ENCODE assay signal across 23 cellular contexts in the genomic region with DNA sequence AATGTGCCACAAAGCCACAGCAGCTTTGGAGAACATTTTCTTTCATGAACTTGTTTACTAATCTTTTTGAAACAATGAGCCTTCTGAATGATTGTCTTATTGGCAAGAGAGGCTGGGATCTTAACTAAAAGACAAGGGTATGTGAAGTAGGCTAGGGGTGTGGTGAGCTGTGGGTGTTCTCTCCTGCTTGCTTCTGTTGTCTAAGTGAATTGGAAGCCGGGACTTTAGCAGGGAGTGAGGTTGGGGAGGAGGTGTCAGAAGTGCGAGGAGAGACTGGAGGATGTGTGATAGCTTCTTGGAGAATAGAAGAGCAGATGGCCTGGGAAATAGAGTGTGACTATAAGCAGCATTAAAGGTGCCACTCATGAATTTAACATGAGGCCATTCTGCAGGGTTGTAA.
DNase-seq lines count a peak whose midpoint lies in the region; ATAC-seq, FAIRE-seq and TF ChIP-seq lines count a peak whose summit lies in the region.
"Had no signal": no experiment of that assay in that cellular context is flagged by ENCODE, and none has a peak within 500 bp of the region (broad histone marks: within the 10 kb centered on the region; RNA-seq: fewer than 3 reads in every experiment).

No MANE protein-coding gene starts in this region.

- H3K23ac ChIP-seq in trophoblast cell (ENCODE audit: low read length), result no peak overlapping the region

- H3K18ac ChIP-seq in trophoblast cell (ENCODE audit: low read length), result no peak overlapping the region

- peaks cover 10% of the 10 kb centered on the region for H3K36me3 Mint-ChIP-seq in activated naive CD8-positive, alpha-beta T cell
- peaks cover 7% of the 10 kb centered on the region for H3K36me3 Mint-ChIP-seq in activated naive CD8-positive, alpha-beta T cell treated with anti-CD3 and anti-CD28 coated beads for 36 hours
- peaks cover 22 to 66% (median 52%) of the 10 kb centered on the region in 5 donors for H3K36me3 Mint-ChIP-seq in naive thymus-derived CD4-positive, alpha-beta T cell

- H2BK5ac ChIP-seq in trophoblast cell (ENCODE audit: low read depth, low read length, poor library complexity), result no peak overlapping the region

- H2BK120ac ChIP-seq in trophoblast cell (ENCODE audit: insufficient read depth, low read length, poor library complexity), result no peak overlapping the region

- H2BK12ac ChIP-seq in trophoblast cell (ENCODE audit: low read length), result no peak overlapping the region

- H3K4me3 Mint-ChIP-seq in activated naive CD8-positive, alpha-beta T cell, result no peak overlapping the region
- H3K4me3 Mint-ChIP-seq in activated naive CD8-positive, alpha-beta T cell treated with anti-CD3 and anti-CD28 coated beads for 36 hours, result no peak overlapping the region
- no peak overlapping the region for H3K4me3 Mint-ChIP-seq in naive thymus-derived CD4-positive, alpha-beta T cell
- H3K4me3 Mint-ChIP-seq: T-helper 17 cell, type B pancreatic cell had no signal

- no peak overlapping the region for H3K27ac ChIP-seq in naive thymus-derived CD4-positive, alpha-beta T cell (ENCODE audit: low read depth, low read length)
- H3K27ac ChIP-seq in kidney (ENCODE audit: low read depth in 2 of 2, low read length in 2 of 2), result no peak overlapping the region
- no peak overlapping the region for H3K27ac ChIP-seq in trophoblast cell (ENCODE audit: low read depth, low read length)
- H3K27ac ChIP-seq: BLaER1 treated with 17β-estradiol and CSF1 and Interleukin-3, amounts not matched to agents 10 nM and 100 nM; epithelial cell of prostate; heart right ventricle; HL-60; left ventricle myocardium inferior had no signal

- H3K79me1 ChIP-seq in trophoblast cell (ENCODE audit: low read length), result no peaks in the 10 kb centered on the region

- CTCF ChIA-PET in naive thymus-derived CD4-positive, alpha-beta T cell (lab: Charles Lee), result interaction anchor here (0.6 kb wide), 1 partner anchor 1686 kb away, joined by 3 read pairs; no protein-coding TSS in a partner anchor

- H3K4me1 Mint-ChIP-seq in activated naive CD8-positive, alpha-beta T cell (ENCODE audit: low read depth), result no peaks in the 10 kb centered on the region
- no peaks in the 10 kb centered on the region for H3K4me1 Mint-ChIP-seq in activated naive CD8-positive, alpha-beta T cell treated with anti-CD3 and anti-CD28 coated beads for 36 hours
- peaks cover 0 to 7% (median 0%) of the 10 kb centered on the region in 7 donors for H3K4me1 Mint-ChIP-seq in naive thymus-derived CD4-positive, alpha-beta T cell

- no peak for FAIRE-seq in kidney (lab: Jason Lieb, UNC)
- FAIRE-seq: GM18507, H1 had no signal

- H4K91ac ChIP-seq in trophoblast cell (ENCODE audit: low read depth, low read length), result no peak overlapping the region

- peaks cover 3 to 50% (median 16%) of the 10 kb centered on the region in 3 experiments for H3K36me3 ChIP-seq in naive thymus-derived CD4-positive, alpha-beta T cell (ENCODE audit: control insufficient read depth in 2 of 3, insufficient read depth in 3 of 3, low read length in 3 of 3)
- peaks cover 3 to 4% of the 10 kb centered on the region in 2 donors for H3K36me3 ChIP-seq in kidney (ENCODE audit: control insufficient read depth in 1 of 2, insufficient read depth in 2 of 2, low read length in 2 of 2)
- no peaks in the 10 kb centered on the region for H3K36me3 ChIP-seq in trophoblast cell (ENCODE audit: control insufficient read depth in 1 of 2, insufficient read depth in 2 of 2, low read length in 2 of 2)

- DNase-seq in activated naive CD8-positive, alpha-beta T cell treated with anti-CD3 and anti-CD28 coated beads for 36 hours, result no peak
- DNase-seq in amniotic epithelial cell (ENCODE audit: low read depth) (peak; percentile 6), Ammon's horn (ENCODE audit: low spot score) (no peak), kidney (no peak), DMS79 treated with DMSO at 0.1 percent for 48 hours (lab: John Stamatoyannopoulos, UW) (no peak), trophoblast cell (no peak)
- no peak for DNase-seq in naive thymus-derived CD4-positive, alpha-beta T cell
- DNase-seq: activated CD4-positive, alpha-beta T cell treated with anti-CD3 and anti-CD28 coated beads, Interleukin-2, amount 50 U/mL, for 1 hour; activated CD8-positive, alpha-beta memory T cell treated with anti-CD3 and anti-CD28 coated beads, Interleukin-2, amount 50 U/mL, for 48 hours; activated gamma-delta T cell treated with Interleukin-2 at 50 U/mL for 16 hours; DMS 273 treated with DMSO at 0.1 percent for 48 hours; heart right ventricle; left ventricle myocardium inferior; NCI-H2081 treated with DMSO at 0.1 percent for 48 hours; stimulated activated CD4-positive, alpha-beta T cell treated with anti-CD3 and anti-CD28 coated beads, Interleukin-4, amount 100 ng/mL, for 24 hours; T-helper 17 cell had no signal

- no peak overlapping the region for H4K12ac ChIP-seq in trophoblast cell (ENCODE audit: low read depth, low read length)

- POLR2A ChIA-PET in naive thymus-derived CD4-positive, alpha-beta T cell (lab: Charles Lee), result no interaction called here

- no peak overlapping the region for H3K14ac ChIP-seq in trophoblast cell (ENCODE audit: low read length)

- H3K79me2 ChIP-seq in trophoblast cell (ENCODE audit: control insufficient read depth, insufficient read depth, low read length, poor library complexity), result no peaks in the 10 kb centered on the region

- H3K4ac ChIP-seq in trophoblast cell (ENCODE audit: low read depth, low read length), result no peak overlapping the region

- no peak overlapping the region for H2AFZ ChIP-seq in trophoblast cell (ENCODE audit: insufficient read depth, low read length, poor library complexity)

- H3K9me3 Mint-ChIP-seq in activated naive CD8-positive, alpha-beta T cell (ENCODE audit: low read depth), result no peaks in the 10 kb centered on the region
- no peaks in the 10 kb centered on the region for H3K9me3 Mint-ChIP-seq in activated naive CD8-positive, alpha-beta T cell treated with anti-CD3 and anti-CD28 coated beads for 36 hours
- H3K9me3 Mint-ChIP-seq in naive thymus-derived CD4-positive, alpha-beta T cell, result peaks cover 0 to 8% (median 0%) of the 10 kb centered on the region in 11 donors

- H3K27me3 Mint-ChIP-seq in activated naive CD8-positive, alpha-beta T cell, result no peaks in the 10 kb centered on the region
- no peaks in the 10 kb centered on the region for H3K27me3 Mint-ChIP-seq in activated naive CD8-positive, alpha-beta T cell treated with anti-CD3 and anti-CD28 coated beads for 36 hours
- no peaks in the 10 kb centered on the region for H3K27me3 Mint-ChIP-seq in naive thymus-derived CD4-positive, alpha-beta T cell
- H3K27me3 Mint-ChIP-seq: T-helper 17 cell, type B pancreatic cell had no signal

- H3K9me3 ChIP-seq in naive thymus-derived CD4-positive, alpha-beta T cell (ENCODE audit: control insufficient read depth in 2 of 3, low read length in 3 of 3), result no peaks in the 10 kb centered on the region
- no peaks in the 10 kb centered on the region for H3K9me3 ChIP-seq in kidney (ENCODE audit: control insufficient read depth in 1 of 2, low read length in 2 of 2)
- no peaks in the 10 kb centered on the region for H3K9me3 ChIP-seq in trophoblast cell (ENCODE audit: insufficient read depth, low read depth, low read length)
- H3K9me3 ChIP-seq: BLaER1 treated with 17β-estradiol and CSF1 and Interleukin-3, amounts not matched to agents 10 nM and 100 nM; heart right ventricle; left ventricle myocardium inferior had no signal

- intact Hi-C loops in naive thymus-derived CD4-positive, alpha-beta T cell (cut with micrococcal nuclease), result no loop called here
- intact Hi-C loops in kidney (cut with DNase I), result no loop called here

- no peak overlapping the region for H3K4me3 ChIP-seq in naive thymus-derived CD4-positive, alpha-beta T cell (ENCODE audit: low read length)
- no peak overlapping the region for H3K4me3 ChIP-seq in kidney (ENCODE audit: low read length in 2 of 2)
- H3K4me3 ChIP-seq in trophoblast cell (ENCODE audit: low read depth, low read length), result no peak overlapping the region
- H3K4me3 ChIP-seq: BLaER1 treated with 17β-estradiol and CSF1 and Interleukin-3, amounts not matched to agents 10 nM and 100 nM; heart right ventricle; left ventricle myocardium inferior had no signal

- H3K4me2 ChIP-seq in trophoblast cell (ENCODE audit: low read length), result no peak overlapping the region
- H3K4me2 ChIP-seq: BLaER1 treated with 17β-estradiol and CSF1 and Interleukin-3, amounts not matched to agents 10 nM and 100 nM had no signal

- H3K27ac Mint-ChIP-seq in activated naive CD8-positive, alpha-beta T cell, result peak overlapping the region; percentile 22
- no peak overlapping the region for H3K27ac Mint-ChIP-seq in activated naive CD8-positive, alpha-beta T cell treated with anti-CD3 and anti-CD28 coated beads for 36 hours
- peak overlapping the region in 8 of 9 donors; percentile 0 to 70 (median 54) for H3K27ac Mint-ChIP-seq in naive thymus-derived CD4-positive, alpha-beta T cell
- H3K27ac Mint-ChIP-seq: T-helper 17 cell, type B pancreatic cell had no signal

- no peak for ATAC-seq in naive thymus-derived CD4-positive, alpha-beta T cell
- ATAC-seq: heart right ventricle, T-helper 17 cell had no signal

- no peak for TF ChIP-seq CTCF in kidney (IDR thresholded peaks at IDR 0.05; ENCODE audit: borderline replicate concordance, extremely low read depth, insufficient read depth)

- H3K27me3 ChIP-seq in naive thymus-derived CD4-positive, alpha-beta T cell (ENCODE audit: control insufficient read depth in 2 of 2, insufficient read depth in 2 of 2, low read length in 2 of 2), result no peaks in the 10 kb centered on the region
- no peaks in the 10 kb centered on the region for H3K27me3 ChIP-seq in trophoblast cell (ENCODE audit: insufficient read depth, low read length)
- H3K27me3 ChIP-seq: BLaER1 treated with 17β-estradiol and CSF1 and Interleukin-3, amounts not matched to agents 10 nM and 100 nM; heart right ventricle had no signal

- H4K8ac ChIP-seq in trophoblast cell (ENCODE audit: low read depth, low read length), result no peak overlapping the region

- no peaks in the 10 kb centered on the region for H3K4me1 ChIP-seq in naive thymus-derived CD4-positive, alpha-beta T cell (ENCODE audit: control insufficient read depth in 2 of 2, insufficient read depth in 2 of 2, low read length in 2 of 2)
- H3K4me1 ChIP-seq in kidney (ENCODE audit: control insufficient read depth in 1 of 2, insufficient read depth in 1 of 2, low read depth in 1 of 2, low read length in 2 of 2) (no peaks in the 10 kb centered on the region), trophoblast cell (ENCODE audit: control insufficient read depth in 1 of 2, insufficient read depth in 2 of 2, low read length in 2 of 2) (no peaks in the 10 kb centered on the region)
- H3K4me1 ChIP-seq: BLaER1 treated with 17β-estradiol and CSF1 and Interleukin-3, amounts not matched to agents 10 nM and 100 nM; heart right ventricle; left ventricle myocardium inferior had no signal

- H2AK5ac ChIP-seq in trophoblast cell (ENCODE audit: low read length), result no peak overlapping the region

- WGBS in trophoblast cell (ENCODE audit: extremely low coverage, insufficient coverage, insufficient read length), result no CpG with 5 or more reads among the region's 2 CpGs

- no peak overlapping the region for H3K9ac ChIP-seq in kidney (ENCODE audit: low read length in 2 of 2)
- H3K9ac ChIP-seq in trophoblast cell (ENCODE audit: low read length), result no peak overlapping the region
- H3K9ac ChIP-seq: BLaER1 treated with 17β-estradiol and CSF1 and Interleukin-3, amounts not matched to agents 10 nM and 100 nM had no signal
